In genomic region chr5:69209607-69210006, GRCh38 we compare ENCODE assay signal across 14 cellular contexts.
"Had no signal": no experiment of that assay in that cellular context is flagged by ENCODE, and none has a peak within 500 bp of the region (broad histone marks: within the 10 kb centered on the region; RNA-seq: fewer than 3 reads in every experiment).

No MANE protein-coding gene starts in this region.

- H3K4me3 ChIP-seq: heart right ventricle had no signal

- H3K9me3 Mint-ChIP-seq: activated naive CD4-positive, alpha-beta T cell treated with anti-CD3 and anti-CD28 coated beads, Interleukin-2, amount 50 U/mL, for 24 hours; activated T-cell treated with anti-CD3 and anti-CD28 coated beads, Interleukin-2, amount 50 U/mL, for 72 hours; endodermal cell; natural killer cell treated with Interleukin-12 subunit alpha and Interleukin-12 subunit beta and Interleukin-15 and Interleukin-18, amount 100 ng/mL, for 72 hours had no signal

- H3K27me3 ChIP-seq: heart right ventricle had no signal

- H3K4me3 Mint-ChIP-seq: activated naive CD4-positive, alpha-beta T cell treated with anti-CD3 and anti-CD28 coated beads, Interleukin-2, amount 50 U/mL, for 24 hours; activated T-cell treated with anti-CD3 and anti-CD28 coated beads, Interleukin-2, amount 50 U/mL, for 72 hours; endodermal cell; natural killer cell treated with Interleukin-12 subunit alpha and Interleukin-12 subunit beta and Interleukin-15 and Interleukin-18, amount 100 ng/mL, for 72 hours had no signal

- DNase-seq: activated CD4-positive, alpha-beta T cell treated with anti-CD3 and anti-CD28 coated beads for 1 hour; activated gamma-delta T cell; activated T-cell treated with anti-CD3 and anti-CD28 coated beads, Interleukin-2, amount 50 U/mL, for 72 hours; endodermal cell; heart right ventricle; stimulated activated CD4-positive, alpha-beta T cell treated with anti-CD3 and anti-CD28 coated beads, Interleukin-12 subunit alpha, Interleukin-12 subunit beta, amount 100 ng/mL, for 4 hours; stimulated activated CD4-positive, alpha-beta T cell treated with anti-CD3 and anti-CD28 coated beads, Interleukin-1b, Interleukin-23, amount 100 ng/mL, for 48 hours; stimulated activated CD8-positive, alpha-beta memory T cell treated with anti-CD3 and anti-CD28 coated beads, Interleukin-4, amount 100 ng/mL, for 48 hours; stimulated activated naive CD4-positive, alpha-beta T cell; T-helper 2 cell had no signal

- H3K4me1 Mint-ChIP-seq: activated naive CD4-positive, alpha-beta T cell treated with anti-CD3 and anti-CD28 coated beads, Interleukin-2, amount 50 U/mL, for 24 hours; endodermal cell had no signal

- H3K27me3 Mint-ChIP-seq: activated naive CD4-positive, alpha-beta T cell treated with anti-CD3 and anti-CD28 coated beads, Interleukin-2, amount 50 U/mL, for 24 hours; natural killer cell treated with Interleukin-12 subunit alpha and Interleukin-12 subunit beta and Interleukin-15 and Interleukin-18, amount 100 ng/mL, for 72 hours had no signal

- H3K36me3 ChIP-seq: heart right ventricle had no signal

- H3K9me3 ChIP-seq: heart right ventricle had no signal

- H3K27ac ChIP-seq: heart right ventricle, VCaP had no signal

- H3K4me1 ChIP-seq: heart right ventricle had no signal

- ATAC-seq: activated T-cell treated with anti-CD3 and anti-CD28 coated beads, Interleukin-2, amount 50 U/mL, for 72 hours; heart right ventricle; natural killer cell treated with Interleukin-12 subunit alpha and Interleukin-12 subunit beta and Interleukin-15 and Interleukin-18, amount 100 ng/mL, for 72 hours had no signal

- H3K27ac Mint-ChIP-seq: activated naive CD4-positive, alpha-beta T cell treated with anti-CD3 and anti-CD28 coated beads, Interleukin-2, amount 50 U/mL, for 24 hours; activated T-cell treated with anti-CD3 and anti-CD28 coated beads, Interleukin-2, amount 50 U/mL, for 72 hours; endodermal cell; natural killer cell treated with Interleukin-12 subunit alpha and Interleukin-12 subunit beta and Interleukin-15 and Interleukin-18, amount 100 ng/mL, for 72 hours had no signal

- FAIRE-seq: colon had no signal

- H3K36me3 Mint-ChIP-seq: activated naive CD4-positive, alpha-beta T cell treated with anti-CD3 and anti-CD28 coated beads, Interleukin-2, amount 50 U/mL, for 24 hours; natural killer cell treated with Interleukin-12 subunit alpha and Interleukin-12 subunit beta and Interleukin-15 and Interleukin-18, amount 100 ng/mL, for 72 hours had no signal
